Comparison of ENCODE assay signal across 1 cellular context in the genomic region with DNA sequence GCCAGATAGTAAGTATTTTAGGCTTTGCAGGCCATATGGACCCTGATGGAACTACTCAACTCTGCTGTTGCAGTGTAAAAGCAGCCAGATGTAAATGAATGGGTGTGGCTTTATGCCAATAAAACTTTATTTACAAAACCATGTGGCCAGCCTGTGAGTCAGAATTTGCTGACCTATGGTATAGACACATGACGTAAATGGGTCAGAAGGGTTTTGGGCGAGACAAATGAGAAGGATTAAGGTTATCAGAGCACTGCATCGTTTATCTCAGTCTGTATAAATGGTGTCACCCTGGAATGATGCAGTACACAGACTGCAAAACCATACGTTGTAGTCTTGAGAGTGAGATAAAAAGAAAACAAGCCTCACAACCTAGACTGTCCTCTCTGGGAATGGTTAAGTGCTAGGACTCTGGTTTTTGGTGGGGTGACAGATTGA.
A peak's percentile ranks its signal among the peaks of the same experiment; 100 is the strongest.
TF ChIP-seq lines count a peak whose summit lies in the region.

No MANE protein-coding gene starts in this region.

TF ChIP-seq in K562, 482 proteins besides CTCF, POLR2A, EP300 and RAD21 (continued from another document and continues in another):
- peak; percentile 60; the same call in 1 of the 2 replicates for TF ChIP-seq SMARCE1 (IDR thresholded peaks at IDR 0.05)
- no peak for TF ChIP-seq CHCHD3 (CRISPR knock-in tag; IDR thresholded peaks at IDR 0.05)
- TF ChIP-seq, protein P1, sequence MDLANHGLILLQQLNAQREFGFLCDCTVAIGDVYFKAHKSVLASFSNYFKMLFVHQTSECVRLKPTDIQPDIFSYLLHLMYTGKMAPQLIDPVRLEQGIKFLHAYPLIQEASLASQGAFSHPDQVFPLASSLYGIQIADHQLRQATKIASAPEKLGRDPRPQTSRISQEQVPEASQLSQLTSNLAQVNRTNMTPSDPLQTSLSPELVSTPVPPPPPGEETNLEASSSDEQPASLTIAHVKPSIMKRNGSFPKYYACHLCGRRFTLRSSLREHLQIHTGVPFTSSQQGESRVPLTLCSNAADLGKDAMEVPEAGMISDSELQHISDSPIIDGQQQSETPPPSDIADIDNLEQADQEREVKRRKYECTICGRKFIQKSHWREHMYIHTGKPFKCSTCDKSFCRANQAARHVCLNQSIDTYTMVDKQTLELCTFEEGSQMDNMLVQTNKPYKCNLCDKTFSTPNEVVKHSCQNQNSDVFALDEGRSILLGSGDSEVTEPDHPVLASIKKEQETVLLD (IDR thresholded peaks at IDR 0.05): no peak
- 0 out of 2 replicates have a peak, but pooled peaks have one; percentile 1 for TF ChIP-seq STAT5A (IDR thresholded peaks at IDR 0.05; ENCODE audit: borderline replicate concordance, low read length)
- no peak for TF ChIP-seq ZNF212 (CRISPR knock-in tag; IDR thresholded peaks at IDR 0.05)
- TF ChIP-seq ARNT (IDR thresholded peaks at IDR 0.05): peak in 1 of 2 experiments; percentile 56; a peak in 1 of 4 replicates
- TF ChIP-seq ZNF740 (CRISPR knock-in tag; IDR thresholded peaks at IDR 0.05): no peak
- no peak for TF ChIP-seq ZNF740 (tag; IDR thresholded peaks at IDR 0.05)
- TF ChIP-seq CEBPG (CRISPR knock-in tag; IDR thresholded peaks at IDR 0.05): 0 out of 2 replicates have a peak, but pooled peaks have one; percentile 17
- peak in 1 of 2 experiments; percentile 45; a peak in 1 of 4 replicates for TF ChIP-seq CEBPG (tag; conservative IDR thresholded peaks at IDR 0.05 in 1 of 2, IDR thresholded peaks at IDR 0.05 in 1 of 2)
- 0 out of 2 replicates have a peak, but pooled peaks have one; percentile 11 for TF ChIP-seq POLR2G (IDR thresholded peaks at IDR 0.05; ENCODE audit: low read depth, low read length)
- no peak for TF ChIP-seq RHOXF2B (CRISPR knock-in tag; conservative IDR thresholded peaks at IDR 0.05)
- no peak for TF ChIP-seq XRCC4 (IDR thresholded peaks at IDR 0.05; ENCODE audit: extremely low read depth, insufficient read depth, insufficient read length)
- TF ChIP-seq SNRNP70 (optimal IDR thresholded peaks at IDR 0.05; ENCODE audit: low read depth, low read length): no peak
- TF ChIP-seq RUNX1 (IDR thresholded peaks at IDR 0.05; ENCODE audit: low read depth): no peak
- TF ChIP-seq HNRNPL (IDR thresholded peaks at IDR 0.05; ENCODE audit: low read depth, low read length): no peak
- TF ChIP-seq RERE (CRISPR knock-in tag; IDR thresholded peaks at IDR 0.05; ENCODE audit: borderline replicate concordance): no peak
- TF ChIP-seq, protein P2, sequence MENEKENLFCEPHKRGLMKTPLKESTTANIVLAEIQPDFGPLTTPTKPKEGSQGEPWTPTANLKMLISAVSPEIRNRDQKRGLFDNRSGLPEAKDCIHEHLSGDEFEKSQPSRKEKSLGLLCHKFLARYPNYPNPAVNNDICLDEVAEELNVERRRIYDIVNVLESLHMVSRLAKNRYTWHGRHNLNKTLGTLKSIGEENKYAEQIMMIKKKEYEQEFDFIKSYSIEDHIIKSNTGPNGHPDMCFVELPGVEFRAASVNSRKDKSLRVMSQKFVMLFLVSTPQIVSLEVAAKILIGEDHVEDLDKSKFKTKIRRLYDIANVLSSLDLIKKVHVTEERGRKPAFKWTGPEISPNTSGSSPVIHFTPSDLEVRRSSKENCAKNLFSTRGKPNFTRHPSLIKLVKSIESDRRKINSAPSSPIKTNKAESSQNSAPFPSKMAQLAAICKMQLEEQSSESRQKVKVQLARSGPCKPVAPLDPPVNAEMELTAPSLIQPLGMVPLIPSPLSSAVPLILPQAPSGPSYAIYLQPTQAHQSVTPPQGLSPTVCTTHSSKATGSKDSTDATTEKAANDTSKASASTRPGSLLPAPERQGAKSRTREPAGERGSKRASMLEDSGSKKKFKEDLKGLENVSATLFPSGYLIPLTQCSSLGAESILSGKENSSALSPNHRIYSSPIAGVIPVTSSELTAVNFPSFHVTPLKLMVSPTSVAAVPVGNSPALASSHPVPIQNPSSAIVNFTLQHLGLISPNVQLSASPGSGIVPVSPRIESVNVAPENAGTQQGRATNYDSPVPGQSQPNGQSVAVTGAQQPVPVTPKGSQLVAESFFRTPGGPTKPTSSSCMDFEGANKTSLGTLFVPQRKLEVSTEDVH (IDR thresholded peaks at IDR 0.05; ENCODE audit: low read depth, partially characterized antibody): peak; percentile 49
- TF ChIP-seq, protein P3, sequence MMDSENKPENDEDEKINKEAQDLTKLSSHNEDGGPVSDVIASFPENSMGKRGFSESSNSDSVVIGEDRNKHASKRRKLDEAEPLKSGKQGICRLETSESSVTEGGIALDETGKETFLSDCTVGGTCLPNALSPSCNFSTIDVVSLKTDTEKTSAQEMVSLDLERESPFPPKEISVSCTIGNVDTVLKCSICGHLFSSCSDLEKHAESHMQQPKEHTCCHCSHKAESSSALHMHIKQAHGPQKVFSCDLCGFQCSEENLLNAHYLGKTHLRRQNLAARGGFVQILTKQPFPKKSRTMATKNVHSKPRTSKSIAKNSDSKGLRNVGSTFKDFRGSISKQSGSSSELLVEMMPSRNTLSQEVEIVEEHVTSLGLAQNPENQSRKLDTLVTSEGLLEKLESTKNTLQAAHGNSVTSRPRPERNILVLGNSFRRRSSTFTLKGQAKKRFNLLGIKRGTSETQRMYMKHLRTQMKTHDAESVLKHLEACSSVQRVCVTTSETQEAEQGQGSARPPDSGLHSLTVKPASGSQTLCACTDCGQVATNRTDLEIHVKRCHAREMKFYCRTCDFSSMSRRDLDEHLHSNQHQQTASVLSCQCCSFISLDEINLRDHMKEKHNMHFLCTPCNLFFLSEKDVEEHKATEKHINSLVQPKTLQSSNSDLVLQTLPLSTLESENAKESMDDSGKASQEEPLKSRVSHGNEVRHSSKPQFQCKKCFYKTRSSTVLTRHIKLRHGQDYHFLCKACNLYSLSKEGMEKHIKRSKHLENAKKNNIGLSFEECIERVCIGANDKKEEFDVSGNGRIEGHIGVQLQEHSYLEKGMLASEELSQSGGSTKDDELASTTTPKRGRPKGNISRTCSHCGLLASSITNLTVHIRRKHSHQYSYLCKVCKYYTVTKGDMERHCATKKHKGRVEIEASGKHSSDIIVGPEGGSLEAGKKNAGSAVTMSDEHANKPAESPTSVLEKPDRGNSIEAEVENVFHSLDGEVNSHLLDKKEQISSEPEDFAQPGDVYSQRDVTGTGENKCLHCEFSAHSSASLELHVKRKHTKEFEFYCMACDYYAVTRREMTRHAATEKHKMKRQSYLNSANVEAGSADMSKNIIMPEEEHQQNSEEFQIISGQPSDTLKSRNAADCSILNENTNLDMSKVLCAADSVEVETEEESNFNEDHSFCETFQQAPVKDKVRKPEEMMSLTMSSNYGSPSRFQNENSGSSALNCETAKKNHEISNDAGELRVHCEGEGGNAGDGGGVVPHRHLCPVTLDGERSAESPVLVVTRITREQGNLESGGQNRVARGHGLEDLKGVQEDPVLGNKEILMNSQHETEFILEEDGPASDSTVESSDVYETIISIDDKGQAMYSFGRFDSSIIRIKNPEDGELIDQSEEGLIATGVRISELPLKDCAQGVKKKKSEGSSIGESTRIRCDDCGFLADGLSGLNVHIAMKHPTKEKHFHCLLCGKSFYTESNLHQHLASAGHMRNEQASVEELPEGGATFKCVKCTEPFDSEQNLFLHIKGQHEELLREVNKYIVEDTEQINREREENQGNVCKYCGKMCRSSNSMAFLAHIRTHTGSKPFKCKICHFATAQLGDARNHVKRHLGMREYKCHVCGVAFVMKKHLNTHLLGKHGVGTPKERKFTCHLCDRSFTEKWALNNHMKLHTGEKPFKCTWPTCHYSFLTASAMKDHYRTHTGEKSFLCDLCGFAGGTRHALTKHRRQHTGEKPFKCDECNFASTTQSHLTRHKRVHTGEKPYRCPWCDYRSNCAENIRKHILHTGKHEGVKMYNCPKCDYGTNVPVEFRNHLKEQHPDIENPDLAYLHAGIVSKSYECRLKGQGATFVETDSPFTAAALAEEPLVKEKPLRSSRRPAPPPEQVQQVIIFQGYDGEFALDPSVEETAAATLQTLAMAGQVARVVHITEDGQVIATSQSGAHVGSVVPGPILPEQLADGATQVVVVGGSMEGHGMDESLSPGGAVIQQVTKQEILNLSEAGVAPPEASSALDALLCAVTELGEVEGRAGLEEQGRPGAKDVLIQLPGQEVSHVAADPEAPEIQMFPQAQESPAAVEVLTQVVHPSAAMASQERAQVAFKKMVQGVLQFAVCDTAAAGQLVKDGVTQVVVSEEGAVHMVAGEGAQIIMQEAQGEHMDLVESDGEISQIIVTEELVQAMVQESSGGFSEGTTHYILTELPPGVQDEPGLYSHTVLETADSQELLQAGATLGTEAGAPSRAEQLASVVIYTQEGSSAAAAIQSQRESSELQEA (IDR thresholded peaks at IDR 0.05; ENCODE audit: low read depth): no peak
- no peak for TF ChIP-seq ZNF76 (CRISPR knock-in tag; IDR thresholded peaks at IDR 0.05; ENCODE audit: borderline replicate concordance)
- TF ChIP-seq PRMT5 (CRISPR knock-in tag; IDR thresholded peaks at IDR 0.05): no peak
- no peak for TF ChIP-seq BCL6 (CRISPR knock-in tag; IDR thresholded peaks at IDR 0.05)
- TF ChIP-seq SIN3A (IDR thresholded peaks at IDR 0.05; ENCODE audit: borderline replicate concordance in 2 of 2, control insufficient read depth in 1 of 2, low read depth in 2 of 2, low read length in 2 of 2): no peak
- no peak for TF ChIP-seq ZNF668 (CRISPR knock-in tag; IDR thresholded peaks at IDR 0.05)
- peak; percentile 67; the same call in 1 of the 2 replicates for TF ChIP-seq NR2C1 (IDR thresholded peaks at IDR 0.05)
- TF ChIP-seq NR2C1 (tag; IDR thresholded peaks at IDR 0.05): peak; percentile 82
- TF ChIP-seq TRIM24 (IDR thresholded peaks at IDR 0.05): 0 out of 4 replicates have a peak, but pooled peaks of 1 of the 2 experiments have one; percentile 52
- peak; percentile 91 for TF ChIP-seq JUND (IDR thresholded peaks at IDR 0.05; ENCODE audit: borderline replicate concordance, low read depth, low read length)
- peak; percentile 90 for TF ChIP-seq JUND (tag; IDR thresholded peaks at IDR 0.05; ENCODE audit: borderline replicate concordance, low read depth, low read length)
- TF ChIP-seq, protein P4, sequence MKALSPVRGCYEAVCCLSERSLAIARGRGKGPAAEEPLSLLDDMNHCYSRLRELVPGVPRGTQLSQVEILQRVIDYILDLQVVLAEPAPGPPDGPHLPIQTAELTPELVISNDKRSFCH (CRISPR knock-in tag; IDR thresholded peaks at IDR 0.05): no peak
- TF ChIP-seq, protein P4 (tag; IDR thresholded peaks at IDR 0.05): 0 out of 2 replicates have a peak, but pooled peaks have one; percentile 30
- no peak for TF ChIP-seq NFIX (CRISPR knock-in tag; IDR thresholded peaks at IDR 0.05; ENCODE audit: low read depth)
- peak; percentile 63 for TF ChIP-seq ARID1B (IDR thresholded peaks at IDR 0.05)
- TF ChIP-seq HDAC3 (IDR thresholded peaks at IDR 0.05; ENCODE audit: borderline replicate concordance, partially characterized antibody): peak; percentile 67
- TF ChIP-seq TBL1XR1 (IDR thresholded peaks at IDR 0.05; ENCODE audit: low read length in 2 of 2): 0 out of 4 replicates have a peak, but pooled peaks of 1 of the 2 experiments have one; percentile 37
- no peak for TF ChIP-seq RBM15 (IDR thresholded peaks at IDR 0.05; ENCODE audit: insufficient read depth, low read length)
- TF ChIP-seq SLC30A9 (CRISPR knock-in tag; IDR thresholded peaks at IDR 0.05): no peak
- TF ChIP-seq ZNF695 (CRISPR knock-in tag; IDR thresholded peaks at IDR 0.05): no peak
